In genomic region chr1:6013491-6013890, GRCh38 we compare ENCODE assay signal across 17 cellular contexts.
"Had no signal": no experiment of that assay in that cellular context is flagged by ENCODE, and none has a peak within 500 bp of the region (broad histone marks: within the 10 kb centered on the region; RNA-seq: fewer than 3 reads in every experiment).

No MANE protein-coding gene starts in this region.

- H3K4me2 ChIP-seq: hepatocyte had no signal

- H3K36me3 Mint-ChIP-seq: naive B cell had no signal

- H3K27ac Mint-ChIP-seq: progenitor cell of endocrine pancreas had no signal

- ATAC-seq: gastroesophageal sphincter had no signal

- H3K27me3 Mint-ChIP-seq: naive B cell, progenitor cell of endocrine pancreas, T-cell had no signal

- H3K9me3 ChIP-seq: gastroesophageal sphincter, transverse colon had no signal

- H3K9me3 Mint-ChIP-seq: naive B cell, T-cell had no signal

- H3K27me3 ChIP-seq: gastroesophageal sphincter, hepatocyte, transverse colon had no signal

- H3K27ac ChIP-seq: coronary artery, hepatocyte, transverse colon had no signal

- DNase-seq: activated CD4-positive, alpha-beta T cell treated with anti-CD3 and anti-CD28 coated beads for 1 hour; activated CD4-positive, alpha-beta T cell treated with anti-CD3 and anti-CD28 coated beads, Interleukin-2, amount 50 U/mL, for 48 hours; activated naive CD4-positive, alpha-beta T cell; effector CD8-positive, alpha-beta T cell; kidney glomerular epithelial cell; midbrain; naive B cell; nucleus accumbens; stimulated activated CD4-positive, alpha-beta T cell treated with anti-CD3 and anti-CD28 coated beads, Interleukin-12 subunit alpha, Interleukin-12 subunit beta, amount 100 ng/mL, for 4 hours; T1000; transverse colon had no signal

- H2AFZ ChIP-seq: hepatocyte had no signal

- H3K36me3 ChIP-seq: transverse colon had no signal

- H3K4me1 ChIP-seq: gastroesophageal sphincter, transverse colon had no signal

- H3K4me3 Mint-ChIP-seq: T-cell had no signal

- H3K4me3 ChIP-seq: coronary artery, gastroesophageal sphincter, hepatocyte, lung, transverse colon had no signal

- H3K79me2 ChIP-seq: hepatocyte had no signal
